11 cellular contexts compared by ENCODE assay signal in the genomic region with DNA sequence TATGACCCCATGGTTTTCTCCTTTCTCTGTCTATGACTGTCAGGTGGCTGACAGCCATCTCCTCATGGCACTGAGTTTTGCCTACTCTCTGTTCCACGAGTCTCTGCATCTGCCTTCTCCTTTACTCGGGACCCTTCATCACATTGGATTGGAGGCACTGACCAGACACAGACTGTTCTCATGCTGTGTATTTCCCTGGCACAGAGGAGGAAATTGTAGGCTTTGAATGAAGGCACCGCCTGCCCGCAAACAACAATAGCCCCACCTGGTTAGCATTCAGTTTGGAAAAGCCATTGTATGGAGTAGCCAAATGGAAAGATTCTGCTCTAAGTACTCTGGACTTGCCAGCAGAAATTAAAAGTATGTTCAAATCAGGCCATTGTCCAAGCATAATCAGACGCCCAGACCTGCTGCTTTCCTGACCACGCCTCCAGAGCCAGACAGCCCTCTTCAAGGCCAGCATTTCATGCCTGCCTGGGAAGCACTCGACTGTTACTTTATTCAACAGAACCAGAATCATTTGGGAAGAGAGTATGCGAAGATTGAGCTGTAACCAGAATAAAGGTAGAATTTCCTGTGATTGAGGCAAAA. TPM values are rescaled to one million over a fixed set of nuclear protein-coding genes. Genes with fewer than 3 reads are reported as not detected.
A peak's percentile ranks its signal among the peaks of the same experiment; 100 is the strongest.
DNase-seq lines count a peak whose midpoint lies in the region; ATAC-seq and TF ChIP-seq lines count a peak whose summit lies in the region.
"Had no signal": no experiment of that assay in that cellular context is flagged by ENCODE, and none has a peak within 500 bp of the region (broad histone marks: within the 10 kb centered on the region; RNA-seq: fewer than 3 reads in every experiment).

No MANE protein-coding gene starts in this region.

- H3K27me3 Mint-ChIP-seq in nephron (ENCODE audit: low read depth), result peaks cover 4% of the 10 kb centered on the region
- no peaks in the 10 kb centered on the region for H3K27me3 Mint-ChIP-seq in activated CD4-positive, alpha-beta memory T cell treated with anti-CD3 and anti-CD28 coated beads for 36 hours

- ATAC-seq in body of pancreas, result peak; percentile 71
- no peak for ATAC-seq in HG03196 (IDR thresholded peaks at IDR 0.05; ENCODE audit: unreplicated experiment)
- ATAC-seq in GM21515 (IDR thresholded peaks at IDR 0.05; ENCODE audit: unreplicated experiment), result no peak

- TF ChIP-seq CTCF in body of pancreas (IDR thresholded peaks at IDR 0.05) (no peak), nephron (IDR thresholded peaks at IDR 0.05; ENCODE audit: unreplicated experiment in 3 of 3) (no peak), breast epithelium (IDR thresholded peaks at IDR 0.05) (no peak)

- no peak overlapping the region for H3K4me3 Mint-ChIP-seq in nephron
- H3K4me3 Mint-ChIP-seq in activated CD4-positive, alpha-beta memory T cell treated with anti-CD3 and anti-CD28 coated beads for 36 hours, result no peak overlapping the region
- H3K4me3 Mint-ChIP-seq: H9 had no signal

- WGBS in body of pancreas, 2 donors, result 21 to 27% methylated on average over 8 of the region's 8 CpGs

- POLR2A ChIA-PET in activated CD4-positive, alpha-beta memory T cell treated with anti-CD3 and anti-CD28 coated beads for 36 hours (lab: Charles Lee), result no interaction called here

- CTCF ChIA-PET in activated CD4-positive, alpha-beta memory T cell treated with anti-CD3 and anti-CD28 coated beads for 36 hours (lab: Charles Lee), result no interaction called here

- no peaks in the 10 kb centered on the region for H3K36me3 ChIP-seq in body of pancreas (replicated peaks in 1 of 2; ENCODE audit: insufficient read depth in 1 of 2, low read depth in 2 of 2)
- H3K36me3 ChIP-seq in breast epithelium, result no peaks in the 10 kb centered on the region
- H3K36me3 ChIP-seq: thoracic aorta had no signal

- H3K27ac Mint-ChIP-seq in nephron, result peak overlapping the region; percentile 89 to 96 (median 94)
- H3K27ac Mint-ChIP-seq in activated CD4-positive, alpha-beta memory T cell treated with anti-CD3 and anti-CD28 coated beads for 36 hours, result no peak overlapping the region

- H3K9me3 Mint-ChIP-seq in nephron, result no peaks in the 10 kb centered on the region
- no peaks in the 10 kb centered on the region for H3K9me3 Mint-ChIP-seq in activated CD4-positive, alpha-beta memory T cell treated with anti-CD3 and anti-CD28 coated beads for 36 hours
- H3K9me3 Mint-ChIP-seq: H9 had no signal

- no peaks in the 10 kb centered on the region for H3K36me3 Mint-ChIP-seq in nephron (ENCODE audit: low read depth)
- H3K36me3 Mint-ChIP-seq in activated CD4-positive, alpha-beta memory T cell treated with anti-CD3 and anti-CD28 coated beads for 36 hours, result no peaks in the 10 kb centered on the region

- peaks cover 10% of the 10 kb centered on the region for H3K4me1 Mint-ChIP-seq in nephron
- H3K4me1 Mint-ChIP-seq in activated CD4-positive, alpha-beta memory T cell treated with anti-CD3 and anti-CD28 coated beads for 36 hours (ENCODE audit: low read depth), result peaks cover 61% of the 10 kb centered on the region

- TF ChIP-seq POLR2A in body of pancreas (IDR thresholded peaks at IDR 0.05) (no peak), breast epithelium (IDR thresholded peaks at IDR 0.05) (no peak)

- DNase-seq in DMS153 treated with DMSO at 0.1 percent for 48 hours (lab: John Stamatoyannopoulos, UW; ENCODE audit: unreplicated experiment) (peak; percentile 57), NCI-H1092 treated with DMSO at 0.1 percent for 48 hours (lab: John Stamatoyannopoulos, UW) (peak; percentile 36), body of pancreas (peak; percentile 55 to 74 (median 64)), breast epithelium (ENCODE audit: low spot score in 2 of 2) (no peak)
- no peak for DNase-seq in activated CD4-positive, alpha-beta memory T cell treated with anti-CD3 and anti-CD28 coated beads for 36 hours
- DNase-seq: H9, NCI-H2171 had no signal

- H3K4me3 ChIP-seq in body of pancreas (no peak overlapping the region), breast epithelium (no peak overlapping the region)
- H3K4me3 ChIP-seq: thoracic aorta had no signal

- H3K9me3 ChIP-seq in body of pancreas, result no peaks in the 10 kb centered on the region
- H3K9me3 ChIP-seq in breast epithelium, result no peaks in the 10 kb centered on the region
- H3K9me3 ChIP-seq: thoracic aorta had no signal

- H3K27ac ChIP-seq in body of pancreas (peak overlapping the region in 2 of 4 donors; percentile 10 to 19), breast epithelium (no peak overlapping the region)
- H3K27ac ChIP-seq: thoracic aorta had no signal

- H3K27me3 ChIP-seq in body of pancreas (no peaks in the 10 kb centered on the region), breast epithelium (no peaks in the 10 kb centered on the region)

- intact Hi-C loops in body of pancreas (cut with DNase I), result no loop called here
- intact Hi-C loops in activated CD4-positive, alpha-beta memory T cell treated with anti-CD3 and anti-CD28 coated beads for 36 hours (cut with micrococcal nuclease), result no loop called here
- intact Hi-C loops in breast epithelium (cut with DNase I; ENCODE audit: low total_unique reads), result no loop called here

- H3K4me1 ChIP-seq in body of pancreas, result peaks cover 7% of the 10 kb centered on the region
- no peaks in the 10 kb centered on the region for H3K4me1 ChIP-seq in breast epithelium

RNA-seq across cellular contexts. Expression of a gene that starts 8.0 kb away (rescaled TPM):
- total RNA-seq in body of pancreas (10 to 100 TPM; 15.6 to 18.1 TPM), breast epithelium (10 to 100 TPM in 2 of 3 donors, 1 to 10 TPM in 1; 9.9 to 24.6 (median 16.1) TPM)
- 100 to 1,000 TPM; 159 to 161 TPM for total RNA-seq in activated CD4-positive, alpha-beta memory T cell treated with anti-CD3 and anti-CD28 coated beads for 36 hours

Comparison
In these comparisons a context has a peak if more than half of its experiments do, and no peak if none do; other contexts are left out.
1. DNase-seq: peak in DMS153 treated with DMSO at 0.1 percent for 48 hours (single experiment), NCI-H1092 treated with DMSO at 0.1 percent for 48 hours (single experiment) and body of pancreas (4 of 4); none in activated CD4-positive, alpha-beta memory T cell treated with anti-CD3 and anti-CD28 coated beads for 36 hours (single experiment) and breast epithelium (0 of 2).
2. RNA of a gene that starts 8.0 kb away (total RNA-seq): 159 to 161 TPM in activated CD4-positive, alpha-beta memory T cell treated with anti-CD3 and anti-CD28 coated beads for 36 hours; 15.6 to 18.1 TPM in body of pancreas and 9.9 to 24.6 TPM in breast epithelium; every median in the first group is over 4 times any median in the second.